1 cellular context compared by ENCODE assay signal in the genomic region with DNA sequence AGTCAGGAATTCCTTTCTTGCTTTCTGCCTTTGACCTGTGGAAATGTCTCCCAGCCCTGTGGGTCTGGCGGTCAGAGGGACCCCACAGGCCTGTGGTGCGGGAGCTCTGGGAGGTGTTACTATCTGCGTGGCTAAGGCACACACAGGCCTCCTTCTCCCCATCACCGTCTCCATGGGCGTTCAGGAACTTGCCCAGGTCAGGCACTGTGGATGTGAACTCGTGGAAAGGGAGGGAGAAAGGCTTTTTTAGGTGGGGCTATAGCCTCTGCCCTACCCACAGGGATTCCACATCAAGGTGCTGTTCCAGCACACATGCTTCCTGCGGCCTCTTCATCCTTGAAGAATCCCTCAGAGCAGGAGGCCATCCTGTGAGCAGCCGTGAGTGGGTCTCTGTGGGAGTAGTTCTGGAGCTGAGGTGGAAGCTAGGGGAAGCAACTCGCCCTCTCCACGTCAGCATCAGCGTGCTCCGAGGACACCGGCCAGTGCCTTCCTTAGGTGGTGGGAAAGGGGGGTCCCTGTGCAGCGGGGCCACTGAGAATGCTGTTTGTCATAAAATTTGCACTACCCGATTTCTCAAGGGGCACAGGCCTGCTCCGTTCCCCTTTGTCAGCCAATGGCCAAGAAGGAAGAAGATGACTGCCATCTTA.
TF ChIP-seq lines count a peak whose summit lies in the region.

No MANE protein-coding gene starts in this region.

TF ChIP-seq in HEK293, 187 proteins besides CTCF, POLR2A, EP300 and RAD21:
- TF ChIP-seq MEIS1 (CRISPR knock-in tag; IDR thresholded peaks at IDR 0.05; ENCODE audit: borderline replicate concordance): no peak
- TF ChIP-seq ZNF600 (tag by site-specific recombination; IDR thresholded peaks at IDR 0.05): 0 out of 2 replicates have a peak, but pooled peaks have one; percentile 15
- TF ChIP-seq ZNF112 (tag by site-specific recombination; IDR thresholded peaks at IDR 0.05): no peak
